ENCODE assay signal across 1 cellular context in genomic region chr15:31358957-31359721, GRCh38.
TF ChIP-seq lines count a peak whose summit lies in the region.

No MANE protein-coding gene starts in this region.

TF ChIP-seq in HepG2, 621 proteins besides CTCF, POLR2A, EP300 and RAD21:
- peak; percentile 60; the same call in 1 of the 2 replicates for TF ChIP-seq CEBPB (IDR thresholded peaks at IDR 0.05; ENCODE audit: borderline replicate concordance, low read depth, low read length)
- TF ChIP-seq RARA (CRISPR knock-in tag; IDR thresholded peaks at IDR 0.05): no peak
TF ChIP-seq in HepG2: peak in this region for 1.
